8 cellular contexts compared by ENCODE assay signal in genomic region chr21:5066682-5067273, GRCh38.
DNase-seq lines count a peak whose midpoint lies in the region; ATAC-seq and TF ChIP-seq lines count a peak whose summit lies in the region.
"Not testable (repeated sequence)": the region's sequence is repeated elsewhere in the genome, so short reads cannot be mapped to it uniquely, and the experiment has no call there.

No MANE protein-coding gene starts in this region.

- H3K27ac ChIP-seq in right cardiac atrium (ENCODE audit: low read length); spleen: not testable (repeated sequence)

- DNase-seq in Caki2 (ENCODE audit: low read depth): peak; percentile 70
- DNase-seq in activated CD4-positive, alpha-beta T cell treated with anti-CD3 and anti-CD28 coated beads, Interleukin-2, amount 10 ng/mL, durations not matched to agents 24 days and 14 days: peak; percentile 25
- DNase-seq in adipocyte (ENCODE audit: low read depth): peak; percentile 36
- DNase-seq in fibroblast of gingiva (ENCODE audit: low read depth): peak; percentile 17
- peak in 2 of 3 donors; percentile 10 to 39 for DNase-seq in right cardiac atrium
- peak; percentile 1 for DNase-seq in kidney tubule cell (ENCODE audit: low spot score)
- peak; percentile 33 for DNase-seq in renal cortical epithelial cell (ENCODE audit: low read depth)
- DNase-seq in spleen: peak; percentile 30

- H3K36me3 Mint-ChIP-seq in activated CD4-positive, alpha-beta T cell treated with anti-CD3 and anti-CD28 coated beads, Interleukin-2, amount 10 ng/mL, durations not matched to agents 24 days and 14 days (ENCODE audit: low read depth): not testable (repeated sequence)

- not testable (repeated sequence) for H3K9ac ChIP-seq in adipocyte (ENCODE audit: low read length)

- H3K27me3 Mint-ChIP-seq in activated CD4-positive, alpha-beta T cell treated with anti-CD3 and anti-CD28 coated beads, Interleukin-2, amount 10 ng/mL, durations not matched to agents 24 days and 14 days: not testable (repeated sequence)

- H3K9me3 Mint-ChIP-seq in activated CD4-positive, alpha-beta T cell treated with anti-CD3 and anti-CD28 coated beads, Interleukin-2, amount 10 ng/mL, durations not matched to agents 24 days and 14 days: not testable (repeated sequence)

- not testable (repeated sequence) for ATAC-seq in right cardiac atrium

- H3K4me3 Mint-ChIP-seq in activated CD4-positive, alpha-beta T cell treated with anti-CD3 and anti-CD28 coated beads, Interleukin-2, amount 10 ng/mL, durations not matched to agents 24 days and 14 days: not testable (repeated sequence)

- not testable (repeated sequence) for H3K9me3 ChIP-seq in adipocyte (ENCODE audit: control insufficient read depth, low read length); right cardiac atrium (ENCODE audit: control insufficient read depth, low read length); spleen

- TF ChIP-seq POLR2A in spleen (IDR thresholded peaks at IDR 0.05): not testable (repeated sequence)

- H3K4me3 ChIP-seq in adipocyte (ENCODE audit: low read length); right cardiac atrium (ENCODE audit: low read length); spleen: not testable (repeated sequence)

- not testable (repeated sequence) for H3K4me1 ChIP-seq in adipocyte (ENCODE audit: control insufficient read depth, insufficient read depth, low read length); right cardiac atrium (ENCODE audit: control insufficient read depth, insufficient read depth, low read length); spleen

- not testable (repeated sequence) for TF ChIP-seq CTCF in spleen (IDR thresholded peaks at IDR 0.05 in 8 of 11, conservative IDR thresholded peaks at IDR 0.05 in 3 of 11)

- H3K27me3 ChIP-seq in adipocyte (replicated peaks; ENCODE audit: control insufficient read depth, insufficient read depth, low read length); right cardiac atrium (ENCODE audit: control insufficient read depth, insufficient read depth); spleen (replicated peaks in 1 of 7): not testable (repeated sequence)

- H3K36me3 ChIP-seq in adipocyte (ENCODE audit: control insufficient read depth, insufficient read depth, low read length, severe bottlenecking); spleen: not testable (repeated sequence)

- in situ Hi-C loops in Caki2 (cut with HindIII; ENCODE audit: low pct_unique_long_range_greater_than_20kb, low sequenced_read_pairs): not testable (repeated sequence)

- WGBS in right cardiac atrium: no CpG with 5 or more reads among the region's 14 CpGs
- WGBS in spleen, 5 donors: 58 to 83% (median 71%) methylated on average over 2 to 5 of the region's 14 CpGs; no CpG with 5 or more reads in 2 of the 5 donors

- intact Hi-C loops in activated CD4-positive, alpha-beta T cell treated with anti-CD3 and anti-CD28 coated beads, Interleukin-2, amount 10 ng/mL, durations not matched to agents 24 days and 14 days (cut with micrococcal nuclease); right cardiac atrium (cut with DNase I); spleen (cut with DNase I; ENCODE audit: low total_unique reads): not testable (repeated sequence)

- not testable (repeated sequence) for H3K27ac Mint-ChIP-seq in activated CD4-positive, alpha-beta T cell treated with anti-CD3 and anti-CD28 coated beads, Interleukin-2, amount 10 ng/mL, durations not matched to agents 24 days and 14 days

- H3K4me1 Mint-ChIP-seq in activated CD4-positive, alpha-beta T cell treated with anti-CD3 and anti-CD28 coated beads, Interleukin-2, amount 10 ng/mL, durations not matched to agents 24 days and 14 days: not testable (repeated sequence)

Comparison
In these comparisons a context has a peak if more than half of its experiments do, and no peak if none do; other contexts are left out.
1. DNase-seq: peak in every context shown above with its lines; median percentile 70 in Caki2; 36 in adipocyte; 33 in renal cortical epithelial cell; 30 in spleen; 25 in activated CD4-positive, alpha-beta T cell treated with anti-CD3 and anti-CD28 coated beads, Interleukin-2, amount 10 ng/mL, durations not matched to agents 24 days and 14 days; 24 in right cardiac atrium; 17 in fibroblast of gingiva; 1 in kidney tubule cell.